In genomic region chr6:148251286-148251685, GRCh38 we compare ENCODE assay signal across 9 cellular contexts.
A peak's percentile ranks its signal among the peaks of the same experiment; 100 is the strongest.
DNase-seq lines count a peak whose midpoint lies in the region; ATAC-seq and TF ChIP-seq lines count a peak whose summit lies in the region.
"Had no signal": no experiment of that assay in that cellular context is flagged by ENCODE, and none has a peak within 500 bp of the region (broad histone marks: within the 10 kb centered on the region; RNA-seq: fewer than 3 reads in every experiment).

No MANE protein-coding gene starts in this region.

- no peak overlapping the region for H3K4me3 Mint-ChIP-seq in activated CD4-positive, alpha-beta T cell treated with anti-CD3 and anti-CD28 coated beads, Interleukin-2, amount 10 ng/mL, durations not matched to agents 7 days and 5 days

- TF ChIP-seq POLR2A in right lobe of liver (IDR thresholded peaks at IDR 0.05) = no peak

- H3K36me3 Mint-ChIP-seq in activated CD4-positive, alpha-beta T cell treated with anti-CD3 and anti-CD28 coated beads, Interleukin-2, amount 10 ng/mL, durations not matched to agents 7 days and 5 days (ENCODE audit: low read depth) = no peaks in the 10 kb centered on the region

- DNase-seq in GF-D8 (lab: John Stamatoyannopoulos, UW) (peak; percentile 19), LHCN-M2 (ENCODE audit: low read depth) (peak; percentile 70), astrocyte of the hippocampus (ENCODE audit: low read depth, low spot score) (peak; percentile 66), right lobe of liver (no peak), putamen (ENCODE audit: low spot score) (no peak), T1000 (lab: John Stamatoyannopoulos, UW) (no peak), NCI-H446 (lab: John Stamatoyannopoulos, UW) (no peak)
- DNase-seq in activated CD4-positive, alpha-beta T cell treated with anti-CD3 and anti-CD28 coated beads, Interleukin-2, amount 10 ng/mL, durations not matched to agents 7 days and 5 days = no peak

- no peaks in the 10 kb centered on the region for H3K4me1 ChIP-seq in right lobe of liver

- H3K9me3 Mint-ChIP-seq in activated CD4-positive, alpha-beta T cell treated with anti-CD3 and anti-CD28 coated beads, Interleukin-2, amount 10 ng/mL, durations not matched to agents 7 days and 5 days = no peaks in the 10 kb centered on the region

- H3K9me3 ChIP-seq in right lobe of liver = no peaks in the 10 kb centered on the region

- peak; percentile 36 to 54 (median 36) for TF ChIP-seq CTCF in right lobe of liver (IDR thresholded peaks at IDR 0.05)

- no peak overlapping the region for H3K4me3 ChIP-seq in right lobe of liver

- H3K36me3 ChIP-seq in right lobe of liver = no peaks in the 10 kb centered on the region

- ATAC-seq in right lobe of liver = peak; percentile 39 to 92 (median 80)

- no peaks in the 10 kb centered on the region for H3K4me1 Mint-ChIP-seq in activated CD4-positive, alpha-beta T cell treated with anti-CD3 and anti-CD28 coated beads, Interleukin-2, amount 10 ng/mL, durations not matched to agents 7 days and 5 days

- CTCF ChIA-PET in activated CD4-positive, alpha-beta T cell treated with anti-CD3 and anti-CD28 coated beads, Interleukin-2, amount 10 ng/mL, durations not matched to agents 7 days and 5 days (lab: Charles Lee) = no interaction called here

- peaks cover 21% of the 10 kb centered on the region for H3K27me3 Mint-ChIP-seq in activated CD4-positive, alpha-beta T cell treated with anti-CD3 and anti-CD28 coated beads, Interleukin-2, amount 10 ng/mL, durations not matched to agents 7 days and 5 days

- intact Hi-C loops in right lobe of liver (cut with DNase I) = no loop called here

- H3K27me3 ChIP-seq in right lobe of liver = no peaks in the 10 kb centered on the region

- 28% methylated on average over 2 of the region's 2 CpGs for WGBS in right lobe of liver (ENCODE audit: insufficient coverage, low coverage, low lambda C conversion rate, missing lambda C conversion rate)

- POLR2A ChIA-PET in activated CD4-positive, alpha-beta T cell treated with anti-CD3 and anti-CD28 coated beads, Interleukin-2, amount 10 ng/mL, durations not matched to agents 7 days and 5 days (lab: Charles Lee) = no interaction called here

- H3K27ac ChIP-seq in right lobe of liver = no peak overlapping the region
- H3K27ac ChIP-seq: KMS-11 had no signal

- no peak overlapping the region for H3K27ac Mint-ChIP-seq in activated CD4-positive, alpha-beta T cell treated with anti-CD3 and anti-CD28 coated beads, Interleukin-2, amount 10 ng/mL, durations not matched to agents 7 days and 5 days

Comparison
In these comparisons a context has a peak if more than half of its experiments do, and no peak if none do; other contexts are left out.
1. DNase-seq: peak in GF-D8 (single experiment), LHCN-M2 (single experiment) and astrocyte of the hippocampus (single experiment); none in right lobe of liver (0 of 3), putamen (single experiment), activated CD4-positive, alpha-beta T cell treated with anti-CD3 and anti-CD28 coated beads, Interleukin-2, amount 10 ng/mL, durations not matched to agents 7 days and 5 days (single experiment), T1000 (single experiment) and NCI-H446 (0 of 2).